In genomic region chr4:38821739-38822138, GRCh38 we compare ENCODE assay signal across 22 cellular contexts. TPM values are rescaled to one million over a fixed set of nuclear protein-coding genes. Genes with fewer than 3 reads are reported as not detected.
"Had no signal": no experiment of that assay in that cellular context is flagged by ENCODE, and none has a peak within 500 bp of the region (broad histone marks: within the 10 kb centered on the region; RNA-seq: fewer than 3 reads in every experiment).

No MANE protein-coding gene starts in this region.

- H3K9me3 ChIP-seq: psoas muscle, sigmoid colon, testis, upper lobe of right lung had no signal

- H3K4me1 ChIP-seq: psoas muscle, sigmoid colon, stomach, testis, upper lobe of right lung had no signal

- ATAC-seq: activated CD4-positive, alpha-beta T cell treated with anti-CD3 and anti-CD28 coated beads for 36 hours; psoas muscle; T-helper 17 cell; upper lobe of right lung had no signal

- H3K36me3 ChIP-seq: cardiac muscle cell, sigmoid colon, stomach, upper lobe of right lung, WERI-Rb-1 had no signal

- H3K27ac ChIP-seq: cardiac muscle cell, dorsolateral prefrontal cortex, psoas muscle, sigmoid colon, stomach, testis, upper lobe of right lung, WERI-Rb-1 had no signal

- H3K4me3 ChIP-seq: cardiac muscle cell, dorsolateral prefrontal cortex, psoas muscle, sigmoid colon, stomach, testis, upper lobe of right lung had no signal

- DNase-seq: activated CD4-positive, alpha-beta memory T cell treated with anti-CD3 and anti-CD28 coated beads for 36 hours; activated CD4-positive, alpha-beta T cell treated with anti-CD3 and anti-CD28 coated beads for 36 hours; activated effector memory CD4-positive, alpha-beta T cell treated with Interleukin-2 at 50 U/mL for 16 hours; activated naive CD4-positive, alpha-beta T cell treated with anti-CD3 and anti-CD28 coated beads, Interleukin-2, amount 50 U/mL, for 16 hours; activated T-cell treated with anti-CD3 and anti-CD28 coated beads, Interleukin-2, amount 50 U/mL, for 24 hours; dorsolateral prefrontal cortex; foreskin melanocyte; head of caudate nucleus; immature natural killer cell; psoas muscle; sigmoid colon; stimulated activated CD4-positive, alpha-beta T cell treated with anti-CD3 and anti-CD28 coated beads, Interleukin-12 subunit alpha, Interleukin-12 subunit beta, amount 100 ng/mL, for 4 hours; stimulated activated CD4-positive, alpha-beta T cell treated with anti-CD3 and anti-CD28 coated beads, Interleukin-2, amount 100 ng/mL, for 24 hours; stomach; T-helper 17 cell; testis; upper lobe of right lung; WERI-Rb-1 had no signal

- H3K27me3 ChIP-seq: cardiac muscle cell, dorsolateral prefrontal cortex, sigmoid colon, stomach, testis, upper lobe of right lung had no signal

RNA-seq across cellular contexts. Expression of gene TLR1, which starts 17.1 kb away (rescaled TPM):
- polyA plus RNA-seq: cardiac muscle cell, neural cell had no signal

RNA-seq across cellular contexts. Expression of gene TLR6, which starts 34.9 kb away (rescaled TPM):
- polyA plus RNA-seq: cardiac muscle cell, neural cell had no signal

RNA-seq across cellular contexts. Expression of gene TLR10, which starts 38.9 kb away (rescaled TPM):
- total RNA-seq: activated CD4-positive, alpha-beta T cell treated with anti-CD3 and anti-CD28 coated beads for 36 hours; cardiac muscle cell; mesothelial cell of epicardium; myocyte had no signal
- polyA plus RNA-seq: cardiac muscle cell had no signal

RNA-seq across cellular contexts. Expression of gene FAM114A1, which starts 45.9 kb away (rescaled TPM):
- polyA plus RNA-seq: immature natural killer cell, neural cell had no signal
